Comparison of ENCODE assay signal across 9 cellular contexts in the genomic region with DNA sequence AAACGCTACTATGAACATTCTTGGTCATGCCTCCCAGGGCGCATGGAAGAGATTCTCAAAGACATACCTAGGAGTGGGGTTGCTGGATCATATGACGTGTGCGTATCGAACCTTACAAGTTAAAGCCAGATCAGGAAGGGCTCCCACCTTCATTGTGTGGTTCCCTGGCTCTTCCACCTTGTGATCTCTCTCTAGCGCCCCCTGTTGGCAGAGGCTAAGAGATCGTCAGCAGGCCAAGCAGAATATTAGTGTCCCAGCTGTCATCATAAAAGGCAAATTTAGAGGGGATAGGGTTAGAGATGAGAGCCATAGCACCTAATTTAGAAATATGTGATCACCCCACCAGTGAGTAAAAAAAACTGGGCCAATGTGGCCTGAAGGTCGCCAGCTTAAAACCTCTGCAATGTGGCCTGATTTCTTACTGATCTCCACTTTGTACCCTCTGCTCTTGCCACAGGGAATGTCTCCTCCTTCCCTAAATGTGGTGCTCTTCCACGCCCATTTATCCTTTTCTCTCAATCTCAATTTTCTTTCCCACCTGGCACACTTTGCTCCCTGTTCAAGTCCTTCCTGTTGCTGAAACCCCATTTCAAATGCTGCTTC.
A peak's percentile ranks its signal among the peaks of the same experiment; 100 is the strongest.
DNase-seq lines count a peak whose midpoint lies in the region; ATAC-seq and TF ChIP-seq lines count a peak whose summit lies in the region.
"Had no signal": no experiment of that assay in that cellular context is flagged by ENCODE, and none has a peak within 500 bp of the region (broad histone marks: within the 10 kb centered on the region; RNA-seq: fewer than 3 reads in every experiment).

No MANE protein-coding gene starts in this region.

- no peak overlapping the region for H3K4me3 ChIP-seq in RWPE2 (ENCODE audit: severe bottlenecking)
- H3K4me3 ChIP-seq in retinal pigment epithelial cell (ENCODE audit: low read length), result no peak overlapping the region
- H3K4me3 ChIP-seq: SK-N-MC had no signal

- H3K27me3 ChIP-seq in RWPE2 (ENCODE audit: insufficient read depth, poor library complexity, severe bottlenecking), result no peaks in the 10 kb centered on the region

- no peaks in the 10 kb centered on the region for H3K36me3 ChIP-seq in RWPE2 (ENCODE audit: low read depth)

- TF ChIP-seq CTCF in RWPE2 (IDR thresholded peaks at IDR 0.05; ENCODE audit: poor library complexity, severe bottlenecking), result peak; percentile 78
- TF ChIP-seq CTCF in retinal pigment epithelial cell (conservative IDR thresholded peaks at IDR 0.05; ENCODE audit: low read depth, low read length), result peak; percentile 93

- H3K9me3 ChIP-seq in RWPE2 (ENCODE audit: severe bottlenecking), result no peaks in the 10 kb centered on the region

- H3K27ac ChIP-seq in RWPE2 (ENCODE audit: poor library complexity, severe bottlenecking), result no peak overlapping the region
- H3K27ac ChIP-seq: SK-N-MC had no signal

- DNase-seq in COLO829 (ENCODE audit: low spot score), result peak; percentile 60
- no peak for DNase-seq in RWPE2 (ENCODE audit: low spot score)
- peak; percentile 22 for DNase-seq in activated gamma-delta T cell treated with anti-CD3 and anti-CD28 coated beads, Interleukin-2, amount 50 U/mL, for 16 hours (ENCODE audit: low read depth)
- DNase-seq in head of caudate nucleus, result peak in 41 of 42 donors; percentile 12 to 87 (median 60)
- DNase-seq in retinal pigment epithelial cell (ENCODE audit: low read depth), result no peak
- no peak for DNase-seq in DMS114 treated with DMSO at 0.1 percent for 48 hours (lab: John Stamatoyannopoulos, UW; ENCODE audit: unreplicated experiment)

- no peaks in the 10 kb centered on the region for H3K4me1 ChIP-seq in RWPE2 (ENCODE audit: insufficient read depth, poor library complexity, severe bottlenecking)

- intact Hi-C loops in head of caudate nucleus (cut with DNase I), result no loop called here

- ATAC-seq in HG02759 (IDR thresholded peaks at IDR 0.05; ENCODE audit: unreplicated experiment) (peak; percentile 67), RWPE2 (ENCODE audit: low read depth) (no peak), HG03442 (IDR thresholded peaks at IDR 0.05; ENCODE audit: unreplicated experiment) (no peak)

Comparison
In these comparisons a context has a peak if more than half of its experiments do, and no peak if none do; other contexts are left out.
1. DNase-seq: peak in COLO829 (single experiment), activated gamma-delta T cell treated with anti-CD3 and anti-CD28 coated beads, Interleukin-2, amount 50 U/mL, for 16 hours (single experiment) and head of caudate nucleus (41 of 42); none in RWPE2 (single experiment), retinal pigment epithelial cell (single experiment) and DMS114 treated with DMSO at 0.1 percent for 48 hours (single experiment).